16 cellular contexts compared by ENCODE assay signal in genomic region chr7:138167869-138168296, GRCh38.
"Had no signal": no experiment of that assay in that cellular context is flagged by ENCODE, and none has a peak within 500 bp of the region (broad histone marks: within the 10 kb centered on the region; RNA-seq: fewer than 3 reads in every experiment).

No MANE protein-coding gene starts in this region.

- ATAC-seq: activated T-cell treated with anti-CD3 and anti-CD28 coated beads, Interleukin-2, amount 50 U/mL, for 4 hours; stimulated activated effector memory CD8-positive, alpha-beta T cell treated with anti-CD3 and anti-CD28 coated beads, Interleukin-12 subunit alpha, Interleukin-12 subunit beta, amount 100 ng/mL, for 72 hours had no signal

- H3K27me3 ChIP-seq: breast epithelium, esophagus squamous epithelium, right atrium auricular region, tibial nerve had no signal

- H3K27ac ChIP-seq: breast epithelium, esophagus squamous epithelium, right atrium auricular region, tibial nerve had no signal

- H3K4me1 ChIP-seq: breast epithelium, esophagus squamous epithelium, right atrium auricular region, tibial nerve had no signal

- DNase-seq: activated CD4-positive, alpha-beta memory T cell treated with anti-CD3 and anti-CD28 coated beads for 36 hours; activated effector memory CD4-positive, alpha-beta T cell treated with anti-CD3 and anti-CD28 coated beads, Interleukin-2, amount 50 U/mL, for 16 hours; activated T-cell treated with anti-CD3 and anti-CD28 coated beads, Interleukin-2, amount 50 U/mL, for 4 hours; amniotic stem cell; esophagus squamous epithelium; foreskin fibroblast; posterior cingulate gyrus; T-helper 9 cell had no signal

- H3K36me3 Mint-ChIP-seq: stimulated activated effector memory CD8-positive, alpha-beta T cell treated with anti-CD3 and anti-CD28 coated beads, Interleukin-12 subunit alpha, Interleukin-12 subunit beta, amount 100 ng/mL, for 72 hours had no signal

- H3K4me3 ChIP-seq: breast epithelium, esophagus squamous epithelium, right atrium auricular region, smooth muscle cell, tibial nerve had no signal

- H3K36me3 ChIP-seq: breast epithelium, esophagus squamous epithelium, right atrium auricular region, tibial nerve had no signal

- H3K4me3 Mint-ChIP-seq: activated CD4-positive, alpha-beta memory T cell treated with anti-CD3 and anti-CD28 coated beads for 36 hours; activated T-cell treated with anti-CD3 and anti-CD28 coated beads, Interleukin-2, amount 50 U/mL, for 4 hours; mesothelial cell of epicardium; stimulated activated effector memory CD8-positive, alpha-beta T cell treated with anti-CD3 and anti-CD28 coated beads, Interleukin-12 subunit alpha, Interleukin-12 subunit beta, amount 100 ng/mL, for 72 hours had no signal

- FAIRE-seq: endometrium had no signal

- H3K27ac Mint-ChIP-seq: activated CD4-positive, alpha-beta memory T cell treated with anti-CD3 and anti-CD28 coated beads for 36 hours; activated naive CD4-positive, alpha-beta T cell treated with anti-CD3 and anti-CD28 coated beads, Interleukin-2, amount 50 U/mL, for 72 hours; mesothelial cell of epicardium; stimulated activated effector memory CD8-positive, alpha-beta T cell treated with anti-CD3 and anti-CD28 coated beads, Interleukin-12 subunit alpha, Interleukin-12 subunit beta, amount 100 ng/mL, for 72 hours had no signal
